Comparison of ENCODE assay signal across 23 cellular contexts in the genomic region with DNA sequence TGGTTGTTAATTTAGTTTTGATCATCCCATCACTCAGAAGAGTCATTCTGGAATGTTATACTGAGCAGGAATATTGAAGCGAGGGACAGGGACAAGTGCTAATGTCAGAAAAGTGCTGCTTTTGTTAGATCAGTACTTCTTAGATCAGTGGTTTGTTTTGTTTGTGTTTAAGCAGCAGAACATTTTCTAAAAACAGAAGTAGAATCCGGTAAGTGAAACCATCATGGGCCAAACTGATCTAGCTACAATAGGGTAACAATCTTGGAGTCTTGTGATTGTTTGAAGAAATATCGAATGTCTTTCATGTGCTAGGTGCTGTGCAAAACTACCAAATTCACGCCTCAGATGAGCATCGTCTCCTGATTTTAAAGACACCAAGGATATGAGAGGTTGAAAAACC. TPM values are rescaled to one million over a fixed set of nuclear protein-coding genes. Genes with fewer than 3 reads are reported as not detected.
DNase-seq lines count a peak whose midpoint lies in the region; ATAC-seq, FAIRE-seq and TF ChIP-seq lines count a peak whose summit lies in the region.
"Had no signal": no experiment of that assay in that cellular context is flagged by ENCODE, and none has a peak within 500 bp of the region (broad histone marks: within the 10 kb centered on the region; RNA-seq: fewer than 3 reads in every experiment).

No MANE protein-coding gene starts in this region.

- 92% methylated on average over 5 of the region's 5 CpGs for WGBS in suprapubic skin

- no peaks in the 10 kb centered on the region for H3K9me3 ChIP-seq in suprapubic skin
- H3K9me3 ChIP-seq: BLaER1 treated with 17β-estradiol and CSF1 and Interleukin-3, amounts not matched to agents 10 nM and 100 nM; MG63; SK-N-SH had no signal

- H3K27ac Mint-ChIP-seq in activated B cell treated with CpG ODN at 0.5 μM for 24 hours = peak overlapping the region; percentile 89
- H3K27ac Mint-ChIP-seq in stimulated activated memory B cell treated with anti-CD40 and anti-IgM and Interleukin-4, amounts not matched to agents 10 μg/mL and 1 μg/mL and 100 μg/mL, for 72 hours = peak overlapping the region; percentile 78
- H3K27ac Mint-ChIP-seq: CD8-positive, alpha-beta T cell; HFFc6; T-cell had no signal

- TF ChIP-seq POLR2A in suprapubic skin (IDR thresholded peaks at IDR 0.05) = no peak

- FAIRE-seq in GM18507 (lab: Jason Lieb, UNC) = peak; percentile 65
- FAIRE-seq: GM19239, H54 had no signal

- intact Hi-C loops in activated B cell treated with CpG ODN at 0.5 μM for 24 hours (cut with micrococcal nuclease) = loop anchor here (2.0 kb wide), 1 partner anchor 44 kb away; a partner anchor contains a TSS

- H3K27ac ChIP-seq in suprapubic skin = no peak overlapping the region
- H3K27ac ChIP-seq: BLaER1 treated with 17β-estradiol and CSF1 and Interleukin-3, amounts not matched to agents 10 nM and 100 nM had no signal

- no peaks in the 10 kb centered on the region for H3K27me3 ChIP-seq in suprapubic skin
- H3K27me3 ChIP-seq: BLaER1 treated with 17β-estradiol and CSF1 and Interleukin-3, amounts not matched to agents 10 nM and 100 nM had no signal

- CTCF ChIA-PET in activated B cell treated with CpG ODN at 0.5 μM for 24 hours (lab: Charles Lee) = interaction anchor here (1.3 to 2.7 kb wide), 2 partner anchors 10 to 49 kb away, joined by 3 to 14 read pairs; no protein-coding TSS in a partner anchor

- POLR2A ChIA-PET in activated B cell treated with CpG ODN at 0.5 μM for 24 hours (lab: Charles Lee) = interaction anchor here (0.7 to 1.2 kb wide), 3 partner anchors 45 to 326 kb away, joined by 3 to 8 read pairs (median 5); a partner anchor contains a TSS

- H3K4me3 Mint-ChIP-seq in activated B cell treated with CpG ODN at 0.5 μM for 24 hours = peak overlapping the region; percentile 15
- H3K4me3 Mint-ChIP-seq in stimulated activated memory B cell treated with anti-CD40 and anti-IgM and Interleukin-4, amounts not matched to agents 10 μg/mL and 1 μg/mL and 100 μg/mL, for 72 hours = no peak overlapping the region
- H3K4me3 Mint-ChIP-seq: CD8-positive, alpha-beta T cell; HFFc6; T-cell had no signal

- no peak for TF ChIP-seq EP300 in suprapubic skin (IDR thresholded peaks at IDR 0.05)

- TF ChIP-seq CTCF in activated B cell treated with CpG ODN at 0.5 μM for 24 hours (IDR thresholded peaks at IDR 0.05) (no peak), GM10266 (IDR thresholded peaks at IDR 0.05; ENCODE audit: control insufficient read depth, insufficient read depth, low read depth, missing control alignments) (no peak), suprapubic skin (IDR thresholded peaks at IDR 0.05) (no peak)

- no peaks in the 10 kb centered on the region for H3K36me3 Mint-ChIP-seq in activated B cell treated with CpG ODN at 0.5 μM for 24 hours (ENCODE audit: low read depth)
- H3K36me3 Mint-ChIP-seq in stimulated activated memory B cell treated with anti-CD40 and anti-IgM and Interleukin-4, amounts not matched to agents 10 μg/mL and 1 μg/mL and 100 μg/mL, for 72 hours = no peaks in the 10 kb centered on the region
- H3K36me3 Mint-ChIP-seq: CD8-positive, alpha-beta T cell; T-cell had no signal

- no peak overlapping the region for H3K4me3 ChIP-seq in suprapubic skin
- H3K4me3 ChIP-seq: BLaER1 treated with 17β-estradiol and CSF1 and Interleukin-3, amounts not matched to agents 10 nM and 100 nM; MG63 had no signal

- DNase-seq in GM18507 (ENCODE audit: extremely low spot score, insufficient read length, low read depth) (no peak), activated B cell treated with CpG ODN at 0.5 μM for 24 hours (no peak), SKM-1 (lab: John Stamatoyannopoulos, UW; ENCODE audit: unreplicated experiment) (no peak), GM10266 (ENCODE audit: extremely low spot score) (no peak), suprapubic skin (ENCODE audit: low spot score in 2 of 2) (no peak)
- DNase-seq in activated CD4-positive, alpha-beta T cell treated with anti-CD3 and anti-CD28 coated beads, Interleukin-2, amount 50 U/mL, for 4 hours = no peak
- DNase-seq: Calu3; CD8-positive, alpha-beta T cell; DMS79; HFFc6; Kasumi-1; MG63; NCI-H1092 treated with DMSO at 0.1 percent for 48 hours; NCI-H146; NCI-H2081; SHP77; SK-N-SH; T-cell had no signal

- no peaks in the 10 kb centered on the region for H3K36me3 ChIP-seq in suprapubic skin
- H3K36me3 ChIP-seq: BLaER1 treated with 17β-estradiol and CSF1 and Interleukin-3, amounts not matched to agents 10 nM and 100 nM; MG63 had no signal

- peaks cover 23% of the 10 kb centered on the region for H3K4me1 Mint-ChIP-seq in activated B cell treated with CpG ODN at 0.5 μM for 24 hours
- peaks cover 23% of the 10 kb centered on the region for H3K4me1 Mint-ChIP-seq in stimulated activated memory B cell treated with anti-CD40 and anti-IgM and Interleukin-4, amounts not matched to agents 10 μg/mL and 1 μg/mL and 100 μg/mL, for 72 hours
- H3K4me1 Mint-ChIP-seq: T-cell had no signal

- no peaks in the 10 kb centered on the region for H3K4me1 ChIP-seq in suprapubic skin
- H3K4me1 ChIP-seq: BLaER1 treated with 17β-estradiol and CSF1 and Interleukin-3, amounts not matched to agents 10 nM and 100 nM had no signal

- ATAC-seq in HG03095 (IDR thresholded peaks at IDR 0.05; ENCODE audit: unreplicated experiment) (peak; percentile 61), activated B cell treated with CpG ODN at 0.5 μM for 24 hours (ENCODE audit: low read depth) (no peak)
- peak; percentile 56 for ATAC-seq in stimulated activated memory B cell treated with anti-CD40 and anti-IgM and Interleukin-4, amounts not matched to agents 10 μg/mL and 1 μg/mL and 100 μg/mL, for 72 hours
- ATAC-seq: CD8-positive, alpha-beta T cell; T-cell had no signal

- peaks cover 2% of the 10 kb centered on the region for H3K9me3 Mint-ChIP-seq in activated B cell treated with CpG ODN at 0.5 μM for 24 hours
- H3K9me3 Mint-ChIP-seq in stimulated activated memory B cell treated with anti-CD40 and anti-IgM and Interleukin-4, amounts not matched to agents 10 μg/mL and 1 μg/mL and 100 μg/mL, for 72 hours = peaks cover 3% of the 10 kb centered on the region
- H3K9me3 Mint-ChIP-seq: CD8-positive, alpha-beta T cell; HFFc6; T-cell had no signal

- H3K27me3 Mint-ChIP-seq in activated B cell treated with CpG ODN at 0.5 μM for 24 hours = no peaks in the 10 kb centered on the region
- peaks cover 8% of the 10 kb centered on the region for H3K27me3 Mint-ChIP-seq in stimulated activated memory B cell treated with anti-CD40 and anti-IgM and Interleukin-4, amounts not matched to agents 10 μg/mL and 1 μg/mL and 100 μg/mL, for 72 hours

RNA-seq across cellular contexts. Expression of a gene that starts 45.1 kb away (rescaled TPM):
- total RNA-seq in activated B cell treated with CpG ODN at 0.5 μM for 24 hours (112 and 126 TPM in 2 replicates), suprapubic skin (10 to 100 TPM; 25.9 to 48.0 (median 34.4) TPM)
